25 cellular contexts compared by ENCODE assay signal in genomic region chr16:78844682-78845081, GRCh38.
A peak's percentile ranks its signal among the peaks of the same experiment; 100 is the strongest.
DNase-seq lines count a peak whose midpoint lies in the region; ATAC-seq and TF ChIP-seq lines count a peak whose summit lies in the region.
"Had no signal": no experiment of that assay in that cellular context is flagged by ENCODE, and none has a peak within 500 bp of the region (broad histone marks: within the 10 kb centered on the region; RNA-seq: fewer than 3 reads in every experiment).

No MANE protein-coding gene starts in this region.

- H3K27ac ChIP-seq in right lobe of liver (no peak overlapping the region), skeletal muscle tissue (ENCODE audit: low read depth, low read length) (peak overlapping the region; percentile 20)
- H3K27ac ChIP-seq: epithelial cell of prostate, upper lobe of right lung had no signal

- ATAC-seq in right lobe of liver (peak; percentile 72 to 93 (median 80)), GM19351 (IDR thresholded peaks at IDR 0.05; ENCODE audit: unreplicated experiment) (no peak)
- ATAC-seq: activated naive CD4-positive, alpha-beta T cell treated with anti-CD3 and anti-CD28 coated beads, Interleukin-2, amount 50 U/mL, for 72 hours; K562; left colon; Panc1; stimulated activated naive CD8-positive, alpha-beta T cell treated with anti-CD3 and anti-CD28 coated beads, Interleukin-15, Interleukin-2, amounts not matched to agents 100 U/mL and 50 U/mL, for 24 hours; T-cell; upper lobe of right lung had no signal

- H3K27me3 ChIP-seq in right lobe of liver (no peaks in the 10 kb centered on the region), skeletal muscle tissue (ENCODE audit: control insufficient read depth in 3 of 3, insufficient read depth in 3 of 3, low read length in 3 of 3) (no peaks in the 10 kb centered on the region)
- H3K27me3 ChIP-seq: upper lobe of right lung had no signal

- H3K9ac ChIP-seq in skeletal muscle tissue (ENCODE audit: low read depth in 1 of 3, low read length in 3 of 3): peak overlapping the region in 1 of 3 donors; percentile 22

- no peaks in the 10 kb centered on the region for H3K9me3 ChIP-seq in right lobe of liver
- H3K9me3 ChIP-seq in skeletal muscle tissue (ENCODE audit: control insufficient read depth in 3 of 3, low read length in 3 of 3): no peaks in the 10 kb centered on the region
- H3K9me3 ChIP-seq: upper lobe of right lung had no signal

- H3K4me1 ChIP-seq in right lobe of liver (no peaks in the 10 kb centered on the region), skeletal muscle tissue (ENCODE audit: control insufficient read depth in 3 of 3, insufficient read depth in 3 of 3, low read length in 3 of 3) (peaks cover 7 to 16% (median 8%) of the 10 kb centered on the region in 3 donors)

- no peak for TF ChIP-seq POLR2A in right lobe of liver (IDR thresholded peaks at IDR 0.05)

- H3K4me3 ChIP-seq in right lobe of liver (no peak overlapping the region), skeletal muscle tissue (ENCODE audit: low read length in 3 of 3) (no peak overlapping the region)
- H3K4me3 ChIP-seq: K562, upper lobe of right lung had no signal

- H3K36me3 ChIP-seq in right lobe of liver (no peaks in the 10 kb centered on the region), skeletal muscle tissue (ENCODE audit: control insufficient read depth in 3 of 3, insufficient read depth in 3 of 3, low read length in 3 of 3) (no peaks in the 10 kb centered on the region)
- H3K36me3 ChIP-seq: upper lobe of right lung had no signal

- DNase-seq in NCI-H2227 (lab: John Stamatoyannopoulos, UW; ENCODE audit: unreplicated experiment) (peak; percentile 43), NCI-H2227 treated with DMSO at 0.1 percent for 48 hours (lab: John Stamatoyannopoulos, UW) (no peak), foreskin melanocyte (peak; percentile 76), right lobe of liver (peak; percentile 21 to 58 (median 49)), RPMI8226 (no peak), SIG-M5 treated with dmso at 0.1 percent for 504 hours (lab: John Stamatoyannopoulos, UW; ENCODE audit: unreplicated experiment) (no peak)
- DNase-seq: activated CD4-positive, alpha-beta T cell treated with anti-CD3 and anti-CD28 coated beads, Interleukin-2, amount 10 ng/mL, durations not matched to agents 24 days and 14 days; activated effector memory CD4-positive, alpha-beta T cell treated with Interleukin-2 at 50 U/mL for 16 hours; Calu3; effector CD4-positive, alpha-beta T cell; GDM1; immature natural killer cell; left colon; NCI-H2029 treated with DMSO at 0.1 percent for 48 hours; nucleus accumbens; small intestine; stimulated activated naive CD8-positive, alpha-beta T cell treated with anti-CD3 and anti-CD28 coated beads, Interleukin-15, Interleukin-2, amounts not matched to agents 100 U/mL and 50 U/mL, for 24 hours; T-cell; upper lobe of right lung had no signal

- 59% methylated on average over 7 of the region's 7 CpGs for WGBS in right lobe of liver (ENCODE audit: insufficient coverage, low coverage, low lambda C conversion rate, missing lambda C conversion rate)

- TF ChIP-seq CTCF in right lobe of liver (IDR thresholded peaks at IDR 0.05): no peak

- intact Hi-C loops in right lobe of liver (cut with DNase I): no loop called here

Comparison
In these comparisons a context has a peak if more than half of its experiments do, and no peak if none do; other contexts are left out.
1. DNase-seq: peak in NCI-H2227 (single experiment), foreskin melanocyte (single experiment) and right lobe of liver (3 of 3); none in NCI-H2227 treated with DMSO at 0.1 percent for 48 hours (single experiment), RPMI8226 (single experiment) and SIG-M5 treated with dmso at 0.1 percent for 504 hours (single experiment).